14 cellular contexts compared by ENCODE assay signal in genomic region chr7:136102881-136103280, GRCh38.
"Had no signal": no experiment of that assay in that cellular context is flagged by ENCODE, and none has a peak within 500 bp of the region (broad histone marks: within the 10 kb centered on the region; RNA-seq: fewer than 3 reads in every experiment).

No MANE protein-coding gene starts in this region.

- H3K4me1 ChIP-seq: gastrocnemius medialis, left ventricle myocardium inferior, transverse colon had no signal

- H3K4me3 ChIP-seq: coronary artery, gastrocnemius medialis, left ventricle myocardium inferior, ovary, transverse colon had no signal

- H3K27ac ChIP-seq: coronary artery, gastrocnemius medialis, left ventricle myocardium inferior, ovary, transverse colon had no signal

- H3K4me1 Mint-ChIP-seq: nephron progenitor cell had no signal

- H3K4me3 Mint-ChIP-seq: activated naive CD4-positive, alpha-beta T cell treated with anti-CD3 and anti-CD28 coated beads for 36 hours; nephron progenitor cell had no signal

- ATAC-seq: gastrocnemius medialis had no signal

- DNase-seq: activated CD4-positive, alpha-beta T cell treated with anti-CD3 and anti-CD28 coated beads for 48 hours; activated CD8-positive, alpha-beta memory T cell treated with anti-CD3 and anti-CD28 coated beads for 24 hours; activated naive CD4-positive, alpha-beta T cell treated with anti-CD3 and anti-CD28 coated beads for 36 hours; caudate nucleus; effector CD4-positive, alpha-beta T cell; gastrocnemius medialis; kidney; left ventricle myocardium inferior; mesenchymal stem cell; nephron progenitor cell; ovary; stimulated activated CD4-positive, alpha-beta T cell treated with anti-CD3 and anti-CD28 coated beads, Interleukin-4, amount 100 ng/mL, for 24 hours; transverse colon had no signal

- H3K9me3 ChIP-seq: gastrocnemius medialis, ovary, transverse colon had no signal

- H3K27me3 ChIP-seq: gastrocnemius medialis, ovary, transverse colon had no signal

- H3K36me3 ChIP-seq: gastrocnemius medialis, left ventricle myocardium inferior, ovary, transverse colon had no signal

- H3K27ac Mint-ChIP-seq: activated naive CD4-positive, alpha-beta T cell treated with anti-CD3 and anti-CD28 coated beads for 36 hours; nephron progenitor cell had no signal
